Comparison of ENCODE assay signal across 8 cellular contexts in the genomic region with DNA sequence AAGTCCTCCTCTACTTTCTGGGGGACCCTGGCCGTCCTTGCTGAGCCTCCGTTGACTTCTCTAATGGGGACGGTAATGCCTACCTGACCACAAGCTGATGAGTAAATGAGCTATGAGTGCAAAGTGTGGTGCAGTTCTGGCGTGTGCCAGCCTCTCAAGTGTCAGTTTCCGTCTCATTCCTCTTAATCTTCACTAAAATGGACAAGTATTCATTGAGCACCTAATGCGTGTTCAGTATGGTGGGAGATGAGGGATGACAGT. TPM values are rescaled to one million over a fixed set of nuclear protein-coding genes. Genes with fewer than 3 reads are reported as not detected.
A peak's percentile ranks its signal among the peaks of the same experiment; 100 is the strongest.
DNase-seq lines count a peak whose midpoint lies in the region; ATAC-seq and TF ChIP-seq lines count a peak whose summit lies in the region.

No MANE protein-coding gene starts in this region.

- H3K27ac ChIP-seq in hepatocyte: peak overlapping the region; percentile 98

- H3K9me2 ChIP-seq in hepatocyte (replicated peaks; ENCODE audit: insufficient read depth): no peaks in the 10 kb centered on the region

- ATAC-seq in HG02588 (IDR thresholded peaks at IDR 0.05; ENCODE audit: unreplicated experiment) (peak; percentile 10), GM21390 (IDR thresholded peaks at IDR 0.05; ENCODE audit: unreplicated experiment) (no peak)
- peak; percentile 73 for ATAC-seq in stimulated activated effector memory CD8-positive, alpha-beta T cell treated with anti-CD3 and anti-CD28 coated beads, Interleukin-12 subunit alpha, Interleukin-12 subunit beta, amount 100 ng/mL, for 72 hours

- no peaks in the 10 kb centered on the region for H3K9me3 Mint-ChIP-seq in activated CD4-positive, alpha-beta memory T cell treated with anti-CD3 and anti-CD28 coated beads, Interleukin-2, amount 10 ng/mL, durations not matched to agents 7 days and 5 days
- H3K9me3 Mint-ChIP-seq in stimulated activated effector memory CD8-positive, alpha-beta T cell treated with anti-CD3 and anti-CD28 coated beads, Interleukin-12 subunit alpha, Interleukin-12 subunit beta, amount 100 ng/mL, for 72 hours: no peaks in the 10 kb centered on the region

- no peaks in the 10 kb centered on the region for H3K36me3 ChIP-seq in hepatocyte (replicated peaks; ENCODE audit: insufficient read depth, low read depth)

- H3K4me3 ChIP-seq in AG04449 (ENCODE audit: low read depth, low read length) (peak overlapping the region; percentile 92), hepatocyte (peak overlapping the region; percentile 67)

- no peak for TF ChIP-seq CTCF in AG04449 (IDR thresholded peaks at IDR 0.05; ENCODE audit: insufficient read depth, low read length, missing control alignments)
- TF ChIP-seq CTCF in hepatocyte (IDR thresholded peaks at IDR 0.05; ENCODE audit: poor library complexity): no peak

- H3K36me3 Mint-ChIP-seq in activated CD4-positive, alpha-beta memory T cell treated with anti-CD3 and anti-CD28 coated beads, Interleukin-2, amount 10 ng/mL, durations not matched to agents 7 days and 5 days (ENCODE audit: low read depth): peaks cover 41% of the 10 kb centered on the region
- H3K36me3 Mint-ChIP-seq in stimulated activated effector memory CD8-positive, alpha-beta T cell treated with anti-CD3 and anti-CD28 coated beads, Interleukin-12 subunit alpha, Interleukin-12 subunit beta, amount 100 ng/mL, for 72 hours: peaks cover 26% of the 10 kb centered on the region

- H3K9me3 ChIP-seq in hepatocyte (ENCODE audit: low read depth): no peaks in the 10 kb centered on the region

- H4K20me1 ChIP-seq in hepatocyte (ENCODE audit: insufficient read depth, poor library complexity, severe bottlenecking): peaks cover 14% of the 10 kb centered on the region

- H3K4me3 Mint-ChIP-seq in activated CD4-positive, alpha-beta memory T cell treated with anti-CD3 and anti-CD28 coated beads, Interleukin-2, amount 10 ng/mL, durations not matched to agents 7 days and 5 days: peak overlapping the region; percentile 94
- peak overlapping the region; percentile 96 for H3K4me3 Mint-ChIP-seq in stimulated activated effector memory CD8-positive, alpha-beta T cell treated with anti-CD3 and anti-CD28 coated beads, Interleukin-12 subunit alpha, Interleukin-12 subunit beta, amount 100 ng/mL, for 72 hours

- H3K4me1 Mint-ChIP-seq in activated CD4-positive, alpha-beta memory T cell treated with anti-CD3 and anti-CD28 coated beads, Interleukin-2, amount 10 ng/mL, durations not matched to agents 7 days and 5 days: peaks cover 42% of the 10 kb centered on the region
- peaks cover 55% of the 10 kb centered on the region for H3K4me1 Mint-ChIP-seq in stimulated activated effector memory CD8-positive, alpha-beta T cell treated with anti-CD3 and anti-CD28 coated beads, Interleukin-12 subunit alpha, Interleukin-12 subunit beta, amount 100 ng/mL, for 72 hours

- H3K4me2 ChIP-seq in hepatocyte: peak overlapping the region; percentile 91

- H3K4me1 ChIP-seq in hepatocyte (ENCODE audit: insufficient read depth): peaks cover 28% of the 10 kb centered on the region

- WGBS in hepatocyte (ENCODE audit: low lambda C conversion rate, missing lambda C conversion rate): 32% methylated on average over 6 of the region's 6 CpGs

- peaks cover 46% of the 10 kb centered on the region for H3K79me2 ChIP-seq in hepatocyte

- CTCF ChIA-PET in AG04449 (lab: Yijun Ruan, JAX): interaction anchor here (1.0 to 3.5 kb wide), 5 partner anchors 9 to 211 kb away, joined by 3 to 15 read pairs (median 7); a partner anchor contains a TSS
- CTCF ChIA-PET in activated CD4-positive, alpha-beta memory T cell treated with anti-CD3 and anti-CD28 coated beads, Interleukin-2, amount 10 ng/mL, durations not matched to agents 7 days and 5 days (lab: Charles Lee): interaction anchor here (0.9 to 6.0 kb wide), 9 partner anchors 10 to 212 kb away, joined by 3 to 37 read pairs (median 5); a partner anchor contains a TSS

- no peaks in the 10 kb centered on the region for H3K27me3 ChIP-seq in hepatocyte

- DNase-seq in AG04449 (ENCODE audit: low read depth, low spot score) (no peak), hepatocyte (ENCODE audit: low spot score) (no peak), NCI-H128 (lab: John Stamatoyannopoulos, UW; ENCODE audit: unreplicated experiment) (no peak), T-helper 9 cell (no peak)
- DNase-seq in activated CD4-positive, alpha-beta memory T cell treated with anti-CD3 and anti-CD28 coated beads, Interleukin-2, amount 10 ng/mL, durations not matched to agents 7 days and 5 days: peak; percentile 44
- peak in 1 of 2 donors; percentile 60 for DNase-seq in stimulated activated effector memory CD8-positive, alpha-beta T cell treated with anti-CD3 and anti-CD28 coated beads, Interleukin-12 subunit alpha, Interleukin-12 subunit beta, amount 100 ng/mL, for 72 hours (ENCODE audit: low spot score in 2 of 2)

- H3K27me3 Mint-ChIP-seq in activated CD4-positive, alpha-beta memory T cell treated with anti-CD3 and anti-CD28 coated beads, Interleukin-2, amount 10 ng/mL, durations not matched to agents 7 days and 5 days: no peaks in the 10 kb centered on the region

- peak overlapping the region; percentile 96 for H3K27ac Mint-ChIP-seq in activated CD4-positive, alpha-beta memory T cell treated with anti-CD3 and anti-CD28 coated beads, Interleukin-2, amount 10 ng/mL, durations not matched to agents 7 days and 5 days
- peak overlapping the region; percentile 99 for H3K27ac Mint-ChIP-seq in stimulated activated effector memory CD8-positive, alpha-beta T cell treated with anti-CD3 and anti-CD28 coated beads, Interleukin-12 subunit alpha, Interleukin-12 subunit beta, amount 100 ng/mL, for 72 hours

- POLR2A ChIA-PET in AG04449 (lab: Yijun Ruan, JAX): interaction anchor here (1.4 to 2.9 kb wide), 3 partner anchors 10 to 140 kb away, joined by 3 to 19 read pairs (median 7); a partner anchor contains a TSS
- POLR2A ChIA-PET in activated CD4-positive, alpha-beta memory T cell treated with anti-CD3 and anti-CD28 coated beads, Interleukin-2, amount 10 ng/mL, durations not matched to agents 7 days and 5 days (lab: Charles Lee): interaction anchor here (0.8 to 10.8 kb wide), 17 partner anchors 11 to 592 kb away, joined by 3 to 295 read pairs (median 8); a partner anchor contains a TSS

- peak overlapping the region; percentile 97 for H2AFZ ChIP-seq in hepatocyte

RNA-seq across cellular contexts. Expression of a gene that starts 0.6 kb away (rescaled TPM):
- 10 to 100 TPM; 48.0 to 49.8 TPM for total RNA-seq in activated CD4-positive, alpha-beta memory T cell treated with anti-CD3 and anti-CD28 coated beads, Interleukin-2, amount 10 ng/mL, durations not matched to agents 7 days and 5 days
- total RNA-seq in hepatocyte: 25.5 and 31.3 TPM in 2 replicates
- polyA plus RNA-seq in hepatocyte: 26.8 and 28.0 TPM in 2 replicates
